In the genomic region with DNA sequence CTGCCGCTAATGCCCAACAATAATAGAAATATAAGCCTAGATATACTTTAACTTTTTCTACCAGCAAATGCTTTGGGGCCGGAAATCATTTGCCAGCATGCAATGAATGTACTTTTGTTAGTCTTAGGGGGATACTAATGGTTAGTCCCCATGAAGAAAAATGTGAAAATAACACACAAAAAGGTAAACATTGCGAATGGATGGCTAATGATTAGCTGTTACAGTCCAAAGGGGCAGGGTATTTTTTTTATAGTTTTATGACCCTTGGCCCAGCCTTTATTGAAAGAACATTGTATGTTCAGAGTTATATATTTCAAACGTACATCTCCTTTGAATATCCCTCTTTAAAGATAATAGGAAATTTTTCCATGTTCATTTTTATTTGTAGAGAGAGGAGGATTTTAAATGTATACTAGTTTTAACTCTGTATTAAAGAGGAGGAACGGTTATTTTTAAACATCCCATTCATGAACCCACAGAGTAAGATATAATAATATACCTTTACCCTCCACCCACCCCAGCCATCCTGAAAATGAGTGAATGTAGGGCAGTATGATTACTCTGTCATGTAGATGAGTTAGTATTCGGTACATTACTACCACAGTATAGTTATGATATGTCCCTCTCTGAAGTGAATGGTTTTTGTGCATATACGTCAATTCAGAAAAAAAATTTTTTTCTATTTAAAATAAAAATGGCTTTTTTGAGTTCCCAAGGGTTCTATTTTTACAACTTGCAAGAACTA, we compare ENCODE assay signal across 11 cellular contexts.
DNase-seq lines count a peak whose midpoint lies in the region; ATAC-seq and TF ChIP-seq lines count a peak whose summit lies in the region.
"Had no signal": no experiment of that assay in that cellular context is flagged by ENCODE, and none has a peak within 500 bp of the region (broad histone marks: within the 10 kb centered on the region; RNA-seq: fewer than 3 reads in every experiment).

No MANE protein-coding gene starts in this region.

- CTCF ChIA-PET in OCI-LY7 (lab: Charles Lee; ENCODE audit: unreplicated experiment) = interaction anchor here (0.7 kb wide), 1 partner anchor 27 kb away, joined by 3 read pairs; no protein-coding TSS in a partner anchor

- TF ChIP-seq POLR2A in ovary (IDR thresholded peaks at IDR 0.05) = no peak

- peaks cover 31% of the 10 kb centered on the region for H3K36me3 Mint-ChIP-seq in type B pancreatic cell

- peaks cover 73% of the 10 kb centered on the region; the same call in 1 of the 2 replicates for H3K79me2 ChIP-seq in OCI-LY7 (ENCODE audit: insufficient read depth, low read depth, low read length)

- DNase-seq in stimulated activated naive CD8-positive, alpha-beta T cell treated with anti-CD3 and anti-CD28 coated beads, Interleukin-15, Interleukin-2, amounts not matched to agents 100 U/mL and 50 U/mL, for 24 hours = no peak
- no peak for DNase-seq in stimulated activated naive CD8-positive, alpha-beta T cell treated with anti-CD3 and anti-CD28 coated beads, Interleukin-15, amount 100 ng/mL, for 72 hours
- no peak for DNase-seq in OCI-LY7 (ENCODE audit: low spot score)
- DNase-seq in left lobe of liver (ENCODE audit: low spot score) = no peak
- no peak for DNase-seq in type B pancreatic cell (ENCODE audit: extremely low spot score, unreplicated experiment)
- no peak for DNase-seq in GDM1 (lab: John Stamatoyannopoulos, UW)
- DNase-seq in ovary = no peak
- DNase-seq in MV-4-11 (lab: John Stamatoyannopoulos, UW) = no peak
- DNase-seq: activated CD4-positive, alpha-beta T cell treated with anti-CD3 and anti-CD28 coated beads, Interleukin-2, amount 10 ng/mL, durations not matched to agents 7 days and 5 days; CD8-positive, alpha-beta memory T cell; OCI-M1 had no signal

- peak overlapping the region; percentile 28; the same call in 1 of the 2 replicates for H2AFZ ChIP-seq in OCI-LY7 (ENCODE audit: low read length)

- H3K9me3 ChIP-seq in OCI-LY7 (ENCODE audit: low read length) (no peaks in the 10 kb centered on the region; the same call in 1 of the 2 replicates), ovary (no peaks in the 10 kb centered on the region)

- peak; percentile 42 for ATAC-seq in stimulated activated naive CD8-positive, alpha-beta T cell treated with anti-CD3 and anti-CD28 coated beads, Interleukin-15, Interleukin-2, amounts not matched to agents 100 U/mL and 50 U/mL, for 24 hours
- no peak for ATAC-seq in stimulated activated naive CD8-positive, alpha-beta T cell treated with anti-CD3 and anti-CD28 coated beads, Interleukin-15, amount 100 ng/mL, for 72 hours
- peak; percentile 70 for ATAC-seq in left lobe of liver

- H3K4me1 Mint-ChIP-seq in stimulated activated naive CD8-positive, alpha-beta T cell treated with anti-CD3 and anti-CD28 coated beads, Interleukin-15, amount 100 ng/mL, for 72 hours = peaks cover 56% of the 10 kb centered on the region
- H3K4me1 Mint-ChIP-seq in type B pancreatic cell (ENCODE audit: unreplicated experiment) = peaks cover 41% of the 10 kb centered on the region

- H3K4me3 ChIP-seq in OCI-LY7 (ENCODE audit: low read depth, low read length, poor library complexity, severe bottlenecking) (peak overlapping the region; percentile 32), ovary (no peak overlapping the region)

- H3K4me3 Mint-ChIP-seq in stimulated activated naive CD8-positive, alpha-beta T cell treated with anti-CD3 and anti-CD28 coated beads, Interleukin-15, amount 100 ng/mL, for 72 hours = no peak overlapping the region
- H3K4me3 Mint-ChIP-seq in type B pancreatic cell = peak overlapping the region; percentile 39
- H3K4me3 Mint-ChIP-seq: activated CD4-positive, alpha-beta T cell treated with anti-CD3 and anti-CD28 coated beads, Interleukin-2, amount 10 ng/mL, durations not matched to agents 7 days and 5 days had no signal

- H3K4me2 ChIP-seq in OCI-LY7 (ENCODE audit: low read length) = peak overlapping the region; percentile 76

- H3K27ac Mint-ChIP-seq in stimulated activated naive CD8-positive, alpha-beta T cell treated with anti-CD3 and anti-CD28 coated beads, Interleukin-15, amount 100 ng/mL, for 72 hours = no peak overlapping the region
- no peak overlapping the region for H3K27ac Mint-ChIP-seq in type B pancreatic cell

- BruUV-seq in OCI-LY7 (replicated peaks; lab: Mats Ljungman, UMichigan) = TSS peak; percentile 17

- no peaks in the 10 kb centered on the region for H3K9me2 ChIP-seq in OCI-LY7 (ENCODE audit: insufficient read depth, low read length)

- TF ChIP-seq EP300 in ovary (IDR thresholded peaks at IDR 0.05) = no peak

- H3K27me3 ChIP-seq in ovary = no peaks in the 10 kb centered on the region

- no peaks in the 10 kb centered on the region for H4K20me1 ChIP-seq in OCI-LY7 (ENCODE audit: insufficient read depth, low read length)

- no peaks in the 10 kb centered on the region for H3K27me3 Mint-ChIP-seq in stimulated activated naive CD8-positive, alpha-beta T cell treated with anti-CD3 and anti-CD28 coated beads, Interleukin-15, amount 100 ng/mL, for 72 hours
- no peaks in the 10 kb centered on the region for H3K27me3 Mint-ChIP-seq in type B pancreatic cell
- H3K27me3 Mint-ChIP-seq: activated CD4-positive, alpha-beta T cell treated with anti-CD3 and anti-CD28 coated beads, Interleukin-2, amount 10 ng/mL, durations not matched to agents 7 days and 5 days; CD8-positive, alpha-beta memory T cell had no signal

- H3K9me3 Mint-ChIP-seq in stimulated activated naive CD8-positive, alpha-beta T cell treated with anti-CD3 and anti-CD28 coated beads, Interleukin-15, amount 100 ng/mL, for 72 hours = no peaks in the 10 kb centered on the region
- H3K9me3 Mint-ChIP-seq in type B pancreatic cell = peaks cover 5% of the 10 kb centered on the region
- H3K9me3 Mint-ChIP-seq: CD8-positive, alpha-beta memory T cell had no signal

- peaks cover 98% of the 10 kb centered on the region for H3K4me1 ChIP-seq in OCI-LY7 (ENCODE audit: insufficient read depth, low read length, poor library complexity, severe bottlenecking)
- H3K4me1 ChIP-seq in ovary (ENCODE audit: insufficient read depth) = peaks cover 3% of the 10 kb centered on the region

- H3K36me3 ChIP-seq in OCI-LY7 (ENCODE audit: insufficient read depth, low read length) (peaks cover 46% of the 10 kb centered on the region), ovary (no peaks in the 10 kb centered on the region)

- intact Hi-C loops in OCI-LY7 (cut with micrococcal nuclease; ENCODE audit: unreplicated experiment) (loop anchor here (5.0 to 10.0 kb wide), 3 partner anchors 142 to 1302 kb away; no protein-coding TSS in a partner anchor), ovary (cut with DNase I) (no loop called here)

- 88 to 92% (median 89%) methylated on average over 7 of the region's 7 CpGs for WGBS in ovary, 3 donors

- peak overlapping the region; percentile 97 for H3K27ac ChIP-seq in OCI-LY7 (ENCODE audit: low read depth, low read length, poor library complexity, severe bottlenecking)
- no peak overlapping the region for H3K27ac ChIP-seq in ovary

- TF ChIP-seq CTCF in OCI-LY7 (conservative IDR thresholded peaks at IDR 0.05; ENCODE audit: low read length) (no peak), type B pancreatic cell (conservative IDR thresholded peaks at IDR 0.05) (no peak), ovary (IDR thresholded peaks at IDR 0.05) (no peak)

- POLR2A ChIA-PET in OCI-LY7 (lab: Charles Lee) = interaction anchor here (1.2 to 12.2 kb wide), 8 partner anchors 8 to 83 kb away, joined by 3 to 284 read pairs (median 40); a partner anchor contains a TSS
